In genomic region chr13:109371066-109371465, GRCh38 we compare ENCODE assay signal across 28 cellular contexts.
"Had no signal": no experiment of that assay in that cellular context is flagged by ENCODE, and none has a peak within 500 bp of the region (broad histone marks: within the 10 kb centered on the region; RNA-seq: fewer than 3 reads in every experiment).

No MANE protein-coding gene starts in this region.

- H3K27me3 Mint-ChIP-seq: activated CD4-positive, alpha-beta T cell treated with anti-CD3 and anti-CD28 coated beads, Interleukin-2, amount 10 ng/mL, durations not matched to agents 24 days and 14 days; activated CD8-positive, alpha-beta memory T cell treated with anti-CD3 and anti-CD28 coated beads, Interleukin-2, amount 10 ng/mL, durations not matched to agents 7 days and 5 days; activated naive CD8-positive, alpha-beta T cell treated with anti-CD3 and anti-CD28 coated beads, Interleukin-2, amount 50 U/mL, for 24 hours had no signal

- H3K27me3 ChIP-seq: adrenal gland, body of pancreas, colonic mucosa, foreskin keratinocyte, gastroesophageal sphincter had no signal

- H3K4me1 ChIP-seq: adrenal gland, body of pancreas, colonic mucosa, foreskin keratinocyte had no signal

- H3K4me3 Mint-ChIP-seq: activated CD4-positive, alpha-beta memory T cell treated with anti-CD3 and anti-CD28 coated beads for 36 hours; activated CD4-positive, alpha-beta T cell treated with anti-CD3 and anti-CD28 coated beads for 36 hours; activated CD4-positive, alpha-beta T cell treated with anti-CD3 and anti-CD28 coated beads, Interleukin-2, amount 10 ng/mL, durations not matched to agents 24 days and 14 days; activated CD8-positive, alpha-beta memory T cell treated with anti-CD3 and anti-CD28 coated beads, Interleukin-2, amount 10 ng/mL, durations not matched to agents 7 days and 5 days; activated CD8-positive, alpha-beta T cell treated with anti-CD3 and anti-CD28 coated beads, Interleukin-2, amount 10 ng/mL, durations not matched to agents 7 days and 5 days; activated naive CD4-positive, alpha-beta T cell treated with anti-CD3 and anti-CD28 coated beads for 36 hours; activated naive CD4-positive, alpha-beta T cell treated with anti-CD3 and anti-CD28 coated beads, Interleukin-2, amount 50 U/mL, for 24 hours; activated naive CD8-positive, alpha-beta T cell treated with anti-CD3 and anti-CD28 coated beads for 36 hours; activated naive CD8-positive, alpha-beta T cell treated with anti-CD3 and anti-CD28 coated beads, Interleukin-2, amount 50 U/mL, for 24 hours; activated T-helper 1 cell treated with anti-CD3 and anti-CD28 coated beads, Interleukin-12 subunit alpha, Interleukin-12 subunit beta, Interleukin-2, Interleukin-4 antibody, amounts not matched to agents 30 ng/mL and 10 ng/mL and 1 ng/mL, durations not matched to agents 14 hours and 24 hours and 36 hours had no signal

- ATAC-seq: activated CD4-positive, alpha-beta T cell treated with anti-CD3 and anti-CD28 coated beads for 36 hours; activated CD8-positive, alpha-beta memory T cell treated with anti-CD3 and anti-CD28 coated beads, Interleukin-2, amount 10 ng/mL, durations not matched to agents 7 days and 5 days; activated CD8-positive, alpha-beta T cell treated with anti-CD3 and anti-CD28 coated beads, Interleukin-2, amount 10 ng/mL, durations not matched to agents 7 days and 5 days; activated naive CD8-positive, alpha-beta T cell treated with anti-CD3 and anti-CD28 coated beads, Interleukin-2, amount 50 U/mL, for 24 hours; body of pancreas; esophagus mucosa; foreskin keratinocyte; gastroesophageal sphincter had no signal

- H3K4me1 Mint-ChIP-seq: activated CD4-positive, alpha-beta T cell treated with anti-CD3 and anti-CD28 coated beads for 36 hours; activated CD4-positive, alpha-beta T cell treated with anti-CD3 and anti-CD28 coated beads, Interleukin-2, amount 10 ng/mL, durations not matched to agents 24 days and 14 days; activated CD8-positive, alpha-beta memory T cell treated with anti-CD3 and anti-CD28 coated beads, Interleukin-2, amount 10 ng/mL, durations not matched to agents 7 days and 5 days; activated naive CD4-positive, alpha-beta T cell treated with anti-CD3 and anti-CD28 coated beads, Interleukin-2, amount 50 U/mL, for 24 hours; activated naive CD8-positive, alpha-beta T cell treated with anti-CD3 and anti-CD28 coated beads for 36 hours; activated naive CD8-positive, alpha-beta T cell treated with anti-CD3 and anti-CD28 coated beads, Interleukin-2, amount 50 U/mL, for 24 hours had no signal

- H3K27ac ChIP-seq: adrenal gland, body of pancreas, colonic mucosa, foreskin keratinocyte, gastroesophageal sphincter had no signal

- H3K4me3 ChIP-seq: adrenal gland, body of pancreas, colonic mucosa, gastroesophageal sphincter had no signal

- H3K9me3 ChIP-seq: adrenal gland, body of pancreas, colonic mucosa, gastroesophageal sphincter had no signal

- H3K36me3 ChIP-seq: adrenal gland, colonic mucosa, gastroesophageal sphincter had no signal

- DNase-seq: activated CD4-positive, alpha-beta memory T cell treated with anti-CD3 and anti-CD28 coated beads for 36 hours; activated CD4-positive, alpha-beta T cell treated with anti-CD3 and anti-CD28 coated beads for 36 hours; activated CD4-positive, alpha-beta T cell treated with anti-CD3 and anti-CD28 coated beads, Interleukin-2, amount 10 ng/mL, durations not matched to agents 24 days and 14 days; activated CD4-positive, CD25-positive, alpha-beta regulatory T cell; activated CD4-positive, CD25-positive, alpha-beta regulatory T cell treated with anti-CD3 and anti-CD28 coated beads, Interleukin-2, amount 50 U/mL, for 72 hours; activated CD8-positive, alpha-beta memory T cell treated with anti-CD3 and anti-CD28 coated beads, Interleukin-2, amount 10 ng/mL, durations not matched to agents 7 days and 5 days; activated CD8-positive, alpha-beta memory T cell treated with anti-CD3 and anti-CD28 coated beads, Interleukin-2, amount 50 U/mL, for 4 hours; activated CD8-positive, alpha-beta T cell treated with anti-CD3 and anti-CD28 coated beads, Interleukin-2, amount 10 ng/mL, durations not matched to agents 7 days and 5 days; activated effector memory CD4-positive, alpha-beta T cell treated with anti-CD3 and anti-CD28 coated beads, Interleukin-2, amount 50 U/mL, for 16 hours; activated naive CD4-positive, alpha-beta T cell treated with anti-CD3 and anti-CD28 coated beads for 36 hours; activated naive CD8-positive, alpha-beta T cell treated with anti-CD3 and anti-CD28 coated beads for 36 hours; activated naive CD8-positive, alpha-beta T cell treated with anti-CD3 and anti-CD28 coated beads, Interleukin-2, amount 50 U/mL, for 24 hours; activated T-cell treated with anti-CD3 and anti-CD28 coated beads, Interleukin-2, amount 50 U/mL, for 1 hour; activated T-cell treated with anti-CD3 and anti-CD28 coated beads, Interleukin-2, amount 50 U/mL, for 48 hours; adrenal gland; amygdala; aorta; body of pancreas; caudate nucleus; colonic mucosa; effector CD8-positive, alpha-beta T cell; foreskin keratinocyte; T-helper 2 cell had no signal

- H3K9me3 Mint-ChIP-seq: activated CD4-positive, alpha-beta memory T cell treated with anti-CD3 and anti-CD28 coated beads for 36 hours; activated naive CD4-positive, alpha-beta T cell treated with anti-CD3 and anti-CD28 coated beads for 36 hours; activated naive CD4-positive, alpha-beta T cell treated with anti-CD3 and anti-CD28 coated beads, Interleukin-2, amount 50 U/mL, for 24 hours; activated naive CD8-positive, alpha-beta T cell treated with anti-CD3 and anti-CD28 coated beads for 36 hours; activated naive CD8-positive, alpha-beta T cell treated with anti-CD3 and anti-CD28 coated beads, Interleukin-2, amount 50 U/mL, for 24 hours; activated T-helper 1 cell treated with anti-CD3 and anti-CD28 coated beads, Interleukin-12 subunit alpha, Interleukin-12 subunit beta, Interleukin-2, Interleukin-4 antibody, amounts not matched to agents 30 ng/mL and 10 ng/mL and 1 ng/mL, durations not matched to agents 14 hours and 24 hours and 36 hours; activated T-helper 2 cell treated with anti-CD3 and anti-CD28 coated beads, Interferon-gamma antibody, Interleukin-2, Interleukin-4, amounts not matched to agents 10 μg/mL and 5 μg/mL and 100 μg/mL, durations not matched to agents 14 hours and 24 hours and 36 hours had no signal

- H3K27ac Mint-ChIP-seq: activated CD4-positive, alpha-beta memory T cell treated with anti-CD3 and anti-CD28 coated beads for 36 hours; activated CD4-positive, alpha-beta T cell treated with anti-CD3 and anti-CD28 coated beads for 36 hours; activated CD4-positive, alpha-beta T cell treated with anti-CD3 and anti-CD28 coated beads, Interleukin-2, amount 10 ng/mL, durations not matched to agents 24 days and 14 days; activated CD8-positive, alpha-beta memory T cell treated with anti-CD3 and anti-CD28 coated beads, Interleukin-2, amount 10 ng/mL, durations not matched to agents 7 days and 5 days; activated CD8-positive, alpha-beta T cell treated with anti-CD3 and anti-CD28 coated beads, Interleukin-2, amount 10 ng/mL, durations not matched to agents 7 days and 5 days; activated naive CD4-positive, alpha-beta T cell treated with anti-CD3 and anti-CD28 coated beads for 36 hours; activated naive CD4-positive, alpha-beta T cell treated with anti-CD3 and anti-CD28 coated beads, Interleukin-2, amount 50 U/mL, for 24 hours; activated naive CD8-positive, alpha-beta T cell treated with anti-CD3 and anti-CD28 coated beads for 36 hours; activated naive CD8-positive, alpha-beta T cell treated with anti-CD3 and anti-CD28 coated beads, Interleukin-2, amount 50 U/mL, for 24 hours; activated T-helper 1 cell treated with anti-CD3 and anti-CD28 coated beads, Interleukin-12 subunit alpha, Interleukin-12 subunit beta, Interleukin-2, Interleukin-4 antibody, amounts not matched to agents 30 ng/mL and 10 ng/mL and 1 ng/mL, durations not matched to agents 14 hours and 24 hours and 36 hours; activated T-helper 2 cell treated with anti-CD3 and anti-CD28 coated beads, Interferon-gamma antibody, Interleukin-2, Interleukin-4, amounts not matched to agents 10 μg/mL and 5 μg/mL and 100 μg/mL, durations not matched to agents 14 hours and 24 hours and 36 hours had no signal

- H3K36me3 Mint-ChIP-seq: activated CD4-positive, alpha-beta memory T cell treated with anti-CD3 and anti-CD28 coated beads for 36 hours; activated CD8-positive, alpha-beta memory T cell treated with anti-CD3 and anti-CD28 coated beads, Interleukin-2, amount 10 ng/mL, durations not matched to agents 7 days and 5 days; activated naive CD4-positive, alpha-beta T cell treated with anti-CD3 and anti-CD28 coated beads, Interleukin-2, amount 50 U/mL, for 24 hours; activated naive CD8-positive, alpha-beta T cell treated with anti-CD3 and anti-CD28 coated beads for 36 hours had no signal
